ENCODE assay signal across 10 cellular contexts in the genomic region with DNA sequence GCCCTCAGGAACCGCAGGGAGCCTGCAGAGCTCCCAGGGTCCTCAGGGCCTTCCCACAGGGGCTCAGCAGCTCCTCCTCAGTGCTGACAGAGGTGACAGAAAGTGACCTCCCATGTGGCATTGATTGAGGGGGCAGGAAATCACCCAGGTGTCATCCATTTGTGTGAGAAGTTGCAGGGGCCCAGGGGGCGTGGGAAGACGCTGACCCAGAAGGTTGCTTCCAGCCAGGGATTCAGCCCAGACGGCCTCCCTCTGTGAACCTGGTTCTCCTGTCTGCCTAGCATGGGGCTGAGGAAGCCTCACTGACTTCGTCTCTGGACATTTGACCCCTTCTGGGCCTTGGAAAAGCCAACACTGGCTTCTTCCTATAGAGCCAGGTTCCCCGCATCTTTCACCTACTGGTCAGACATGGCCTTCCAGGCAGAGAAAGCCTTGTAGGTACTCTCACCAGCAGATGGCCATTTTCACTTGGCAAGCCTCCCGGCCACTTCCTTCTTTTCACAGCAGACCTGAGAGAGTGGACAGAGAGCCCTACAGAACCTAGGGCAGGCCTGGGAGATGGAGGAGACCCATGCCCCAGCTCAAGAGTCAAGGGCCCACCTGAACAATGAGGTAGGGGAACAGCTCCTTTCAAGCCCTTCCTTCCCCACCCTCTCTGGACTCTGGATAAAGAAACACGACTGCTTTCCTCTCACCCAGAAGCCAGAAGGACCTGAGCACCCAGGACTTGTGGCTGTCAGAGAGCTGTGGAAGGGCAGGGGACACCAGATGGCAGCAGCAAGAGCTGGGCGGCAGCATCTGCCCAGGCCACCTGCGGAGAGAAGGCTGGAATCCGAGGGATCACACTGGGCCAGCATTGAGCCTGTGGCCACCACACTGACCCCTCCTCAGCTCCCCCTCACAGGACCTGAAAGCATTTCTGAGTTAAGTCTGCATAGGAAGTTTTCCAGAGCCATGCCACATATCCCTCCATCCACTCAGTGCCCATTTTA.
DNase-seq lines count a peak whose midpoint lies in the region; ATAC-seq and TF ChIP-seq lines count a peak whose summit lies in the region.
"Had no signal": no experiment of that assay in that cellular context is flagged by ENCODE, and none has a peak within 500 bp of the region (broad histone marks: within the 10 kb centered on the region; RNA-seq: fewer than 3 reads in every experiment).

No MANE protein-coding gene starts in this region.

- H3K36me3 Mint-ChIP-seq in type B pancreatic cell = no peaks in the 10 kb centered on the region

- H3K9me3 Mint-ChIP-seq in type B pancreatic cell = peaks cover 6% of the 10 kb centered on the region

- H3K9me3 ChIP-seq in WERI-Rb-1 (ENCODE audit: severe bottlenecking) (peaks cover 1% of the 10 kb centered on the region), spleen (peaks cover 0 to 13% (median 6%) of the 10 kb centered on the region in 8 donors)

- intact Hi-C loops in spleen (cut with DNase I; ENCODE audit: low total_unique reads) = loop anchor here (2.0 kb wide), 1 partner anchor 389 kb away; no protein-coding TSS in a partner anchor

- H3K4me3 ChIP-seq in WERI-Rb-1 (ENCODE audit: low read depth, low read length) (no peak overlapping the region), spleen (no peak overlapping the region)
- H3K4me3 ChIP-seq: lung had no signal

- H3K4me1 Mint-ChIP-seq in type B pancreatic cell (ENCODE audit: unreplicated experiment) = peaks cover 11% of the 10 kb centered on the region

- 76 to 91% (median 80%) methylated on average over 9 to 11 of the region's 11 CpGs for WGBS in spleen, 5 donors

- no peak overlapping the region for H3K4me3 Mint-ChIP-seq in type B pancreatic cell

- peaks cover 17 to 43% (median 36%) of the 10 kb centered on the region in 6 donors for H3K4me1 ChIP-seq in spleen

- no peak overlapping the region for H3K27ac Mint-ChIP-seq in type B pancreatic cell
- H3K27ac Mint-ChIP-seq: T-helper 17 cell had no signal

- ATAC-seq in HG03571 (IDR thresholded peaks at IDR 0.05; ENCODE audit: unreplicated experiment) (no peak), HG03095 (IDR thresholded peaks at IDR 0.05; ENCODE audit: unreplicated experiment) (no peak)

- H3K27me3 Mint-ChIP-seq in type B pancreatic cell = peaks cover 12% of the 10 kb centered on the region

- H3K27ac ChIP-seq in WERI-Rb-1 (peak overlapping the region; percentile 72), spleen (no peak overlapping the region)

- TF ChIP-seq CTCF in WERI-Rb-1 (IDR thresholded peaks at IDR 0.05; ENCODE audit: low read depth, low read length) (peak; percentile 52; the same call in 1 of the 2 replicates), spleen (IDR thresholded peaks at IDR 0.05 in 8 of 11, conservative IDR thresholded peaks at IDR 0.05 in 3 of 11) (no peak), type B pancreatic cell (conservative IDR thresholded peaks at IDR 0.05) (no peak)

- H3K27me3 ChIP-seq in WERI-Rb-1 (ENCODE audit: insufficient read depth, low read depth, severe bottlenecking) (no peaks in the 10 kb centered on the region), spleen (replicated peaks in 1 of 7) (no peaks in the 10 kb centered on the region)

- H3K36me3 ChIP-seq in WERI-Rb-1 = no peaks in the 10 kb centered on the region
- H3K36me3 ChIP-seq in spleen = no peaks in the 10 kb centered on the region

- DNase-seq in AML-193 (lab: John Stamatoyannopoulos, UW) = peak; percentile 28 to 44
- DNase-seq in HT-29 (ENCODE audit: low spot score) = peak; percentile 13
- DNase-seq in WERI-Rb-1 = peak; percentile 80
- peak; percentile 35 for DNase-seq in iris pigment epithelial cell (ENCODE audit: low read depth)
- no peak for DNase-seq in spleen
- no peak for DNase-seq in type B pancreatic cell (ENCODE audit: extremely low spot score, unreplicated experiment)

- TF ChIP-seq POLR2A in spleen (IDR thresholded peaks at IDR 0.05) = no peak

Comparison
In these comparisons a context has a peak if more than half of its experiments do, and no peak if none do; other contexts are left out.
1. DNase-seq: peak in AML-193 (2 of 2), HT-29 (single experiment), WERI-Rb-1 (single experiment) and iris pigment epithelial cell (single experiment); none in spleen (single experiment) and type B pancreatic cell (single experiment).